ENCODE assay signal across 8 cellular contexts in genomic region chr14:105203057-105203494, GRCh38. TPM values are rescaled to one million over a fixed set of nuclear protein-coding genes. Genes with fewer than 3 reads are reported as not detected.
DNase-seq lines count a peak whose midpoint lies in the region; ATAC-seq and TF ChIP-seq lines count a peak whose summit lies in the region.

No MANE protein-coding gene starts in this region.

- H3K4me1 ChIP-seq in left lung = peaks cover 15 to 46% of the 10 kb centered on the region in 2 donors

- no peaks in the 10 kb centered on the region for H3K36me3 ChIP-seq in left lung

- peak; percentile 85 for DNase-seq in GM10248 (ENCODE audit: extremely low spot score)
- peak; percentile 29 for DNase-seq in MV-4-11 (lab: John Stamatoyannopoulos, UW)
- peak; percentile 76 for DNase-seq in activated CD4-positive, CD25-positive, alpha-beta regulatory T cell treated with anti-CD3 and anti-CD28 coated beads, Interleukin-2, amount 50 U/mL, for 72 hours
- DNase-seq in central memory CD4-positive, alpha-beta T cell = peak; percentile 45
- peak; percentile 72 to 95 for DNase-seq in left lung
- peak in 2 of 3 experiments; percentile 38 to 64 for DNase-seq in stimulated activated CD4-positive, alpha-beta T cell treated with anti-CD3 and anti-CD28 coated beads, TNF-alpha, amount 100 ng/mL, for 24 hours (ENCODE audit: low read depth in 3 of 3)

- intact Hi-C loops in left lung (cut with DNase I) = loop anchor here in 1 of 2 donors (5.0 kb wide), 2 partner anchors 79 to 149 kb away; no protein-coding TSS in a partner anchor

- no peak overlapping the region for H3K27ac ChIP-seq in left lung

- CTCF ChIA-PET in GM10248 (lab: Yijun Ruan, JAX) = interaction anchor here (0.8 to 2.3 kb wide), 7 partner anchors 18 to 149 kb away, joined by 3 to 8 read pairs (median 3); partner anchors contain the start of gene NUDT14

- ATAC-seq in left lung (peak; percentile 64), HG03378 (IDR thresholded peaks at IDR 0.05; ENCODE audit: unreplicated experiment) (no peak), HG03571 (IDR thresholded peaks at IDR 0.05; ENCODE audit: unreplicated experiment) (no peak)

- H3K27me3 ChIP-seq in left lung = peaks cover 0 to 41% of the 10 kb centered on the region in 2 donors

- TF ChIP-seq CTCF in GM10248 (IDR thresholded peaks at IDR 0.05; ENCODE audit: control extremely low read depth, extremely low read depth, low read depth, missing control alignments) (peak; percentile 91), left lung (IDR thresholded peaks at IDR 0.05) (peak; percentile 90 to 97)

- no peak overlapping the region for H3K4me3 ChIP-seq in left lung

- no peaks in the 10 kb centered on the region for H3K9me3 ChIP-seq in left lung

- POLR2A ChIA-PET in GM10248 (lab: Yijun Ruan, JAX) = no interaction called here

RNA-seq across cellular contexts. Expression of gene NUDT14, which starts 22.0 kb away (rescaled TPM):
- 10 to 100 TPM; 52.5 to 77.5 TPM for total RNA-seq in left lung

RNA-seq across cellular contexts. Expression of gene JAG2, which starts 34.5 kb away (rescaled TPM):
- 10 to 100 TPM; 32.0 to 34.2 TPM for total RNA-seq in left lung

RNA-seq across cellular contexts. Expression of gene BTBD6, which starts 45.3 kb away (rescaled TPM):
- total RNA-seq in left lung = 10 to 100 TPM; 45.4 to 52.6 TPM

Comparison
In these comparisons a context has a peak if more than half of its experiments do, and no peak if none do; other contexts are left out.
1. DNase-seq: peak in every context shown above with its lines; median percentile 85 in GM10248; 84 in left lung; 76 in activated CD4-positive, CD25-positive, alpha-beta regulatory T cell treated with anti-CD3 and anti-CD28 coated beads, Interleukin-2, amount 50 U/mL, for 72 hours; 51 in stimulated activated CD4-positive, alpha-beta T cell treated with anti-CD3 and anti-CD28 coated beads, TNF-alpha, amount 100 ng/mL, for 24 hours; 45 in central memory CD4-positive, alpha-beta T cell; 29 in MV-4-11.